Comparison of ENCODE assay signal across 22 cellular contexts in genomic region chr22:21991774-21992173, GRCh38. TPM values are rescaled to one million over a fixed set of nuclear protein-coding genes. Genes with fewer than 3 reads are reported as not detected.
DNase-seq lines count a peak whose midpoint lies in the region; ATAC-seq, FAIRE-seq and TF ChIP-seq lines count a peak whose summit lies in the region.
"Had no signal": no experiment of that assay in that cellular context is flagged by ENCODE, and none has a peak within 500 bp of the region (broad histone marks: within the 10 kb centered on the region; RNA-seq: fewer than 3 reads in every experiment).

No MANE protein-coding gene starts in this region.

- DNase-seq in HepG2 (ENCODE audit: low spot score) (no peak), K562 (ENCODE audit: extremely low read depth in 1 of 4, low spot score in 3 of 4) (peak in 3 of 4 experiments; percentile 54 to 65 (median 56)), posterior vena cava (ENCODE audit: low spot score) (peak; percentile 11), foreskin keratinocyte (no peak), left colon (no peak)
- DNase-seq: AML-193; BE2C; Calu3; CD4-positive, alpha-beta memory T cell; COR-L47; DMS53; DMS79 treated with DMSO at 0.1 percent for 48 hours; GF-D8; HFFc6 had no signal

- H3K4me3 ChIP-seq in liver (ENCODE audit: low read depth in 1 of 3, low read length in 3 of 3) = no peak overlapping the region
- no peak overlapping the region for H3K4me3 ChIP-seq in HepG2 (replicated peaks in 1 of 3; ENCODE audit: insufficient read depth in 1 of 3, low read depth in 2 of 3, low read length in 3 of 3)
- H3K4me3 ChIP-seq in K562 = no peak overlapping the region
- H3K4me3 ChIP-seq: BLaER1 treated with 17β-estradiol and CSF1 and Interleukin-3, amounts not matched to agents 10 nM and 100 nM; GM23338; HAP-1 had no signal

- H2AFZ ChIP-seq in HepG2 (ENCODE audit: low read length) (no peak overlapping the region), K562 (ENCODE audit: low read depth, low read length) (peak overlapping the region; percentile 49)
- H2AFZ ChIP-seq: GM23338 had no signal

- no peaks in the 10 kb centered on the region for H3K36me3 ChIP-seq in liver (ENCODE audit: control insufficient read depth in 4 of 4, insufficient read depth in 3 of 4, low read depth in 1 of 4, low read length in 3 of 4)
- no peaks in the 10 kb centered on the region for H3K36me3 ChIP-seq in HepG2 (replicated peaks in 1 of 2; ENCODE audit: control insufficient read depth in 1 of 2, insufficient read depth in 2 of 2, low read length in 2 of 2)
- H3K36me3 ChIP-seq in K562 (ENCODE audit: control insufficient read depth, insufficient read depth, low read length) = no peaks in the 10 kb centered on the region
- H3K36me3 ChIP-seq: BE2C; BLaER1 treated with 17β-estradiol and CSF1 and Interleukin-3, amounts not matched to agents 10 nM and 100 nM; HAP-1 had no signal

- BruUV-seq in HepG2 (replicated peaks; lab: Mats Ljungman, UMichigan) (no TSS peak), K562 (replicated peaks; lab: Mats Ljungman, UMichigan) (no TSS peak)

- WGBS in liver = 93% methylated on average over 5 of the region's 5 CpGs
- 60% methylated on average over 4 of the region's 5 CpGs for WGBS in HepG2 (ENCODE audit: low lambda C conversion rate)
- WGBS in K562 (ENCODE audit: insufficient coverage, low coverage, missing lambda C conversion rate) = 36% methylated on average over 5 of the region's 5 CpGs

- ATAC-seq in HepG2 (no peak), K562 (peak; percentile 2; the same call in 2 of the 3 replicates), foreskin keratinocyte (no peak), left colon (no peak)

- TF ChIP-seq RAD21 in liver (IDR thresholded peaks at IDR 0.05) = no peak
- no peak for TF ChIP-seq RAD21 in HepG2 (CRISPR knock-in tag; IDR thresholded peaks at IDR 0.05)
- TF ChIP-seq RAD21 in K562 (CRISPR knock-in tag; conservative IDR thresholded peaks at IDR 0.05 in 1 of 2, IDR thresholded peaks at IDR 0.05 in 1 of 2) = no peak

- POLR2A ChIA-PET in HepG2 (lab: Yijun Ruan, JAX) = no interaction called here
- POLR2A ChIA-PET in K562 (lab: Yijun Ruan, JAX) = interaction anchor here (0.6 to 22.7 kb wide), 14 partner anchors 8 to 1028 kb away, joined by 3 to 382 read pairs (median 4); partner anchors contain the start of gene TOP3B

- TF ChIP-seq POLR2A in HepG2 (IDR thresholded peaks at IDR 0.05; ENCODE audit: insufficient read depth in 1 of 2, low read depth in 2 of 2, low read length in 2 of 2) (no peak), K562 (conservative IDR thresholded peaks at IDR 0.05) (no peak)

- intact Hi-C loops in HepG2 (cut with micrococcal nuclease; ENCODE audit: unreplicated experiment) = no loop called here
- intact Hi-C loops in K562 (cut with micrococcal nuclease) = no loop called here
- intact Hi-C loops in posterior vena cava (cut with DNase I) = no loop called here
- intact Hi-C loops in left colon (cut with DNase I, micrococcal nuclease) = no loop called here

- in situ Hi-C loops in HepG2 (cut with HindIII; ENCODE audit: extremely low pct_ligation_motif_present, low pct_unique_long_range_greater_than_20kb) = no loop called here
- in situ Hi-C loops in K562 (cut with MboI) = no loop called here

- H3K27me3 ChIP-seq in liver (ENCODE audit: control insufficient read depth in 4 of 4, insufficient read depth in 4 of 4, low read length in 3 of 4) = no peaks in the 10 kb centered on the region
- H3K27me3 ChIP-seq in HepG2 (ENCODE audit: control insufficient read depth in 1 of 2, insufficient read depth in 2 of 2, low read length in 2 of 2) = peaks cover 0 to 33% of the 10 kb centered on the region in 2 experiments; a peak in 3 of 5 replicates
- peaks cover 0 to 16% of the 10 kb centered on the region in 2 experiments; a peak in 3 of 5 replicates for H3K27me3 ChIP-seq in K562 (ENCODE audit: control insufficient read depth in 2 of 2, insufficient read depth in 2 of 2, low read length in 2 of 2)
- peaks cover 14% of the 10 kb centered on the region for H3K27me3 ChIP-seq in foreskin keratinocyte
- H3K27me3 ChIP-seq: BE2C; BLaER1 treated with 17β-estradiol and CSF1 and Interleukin-3, amounts not matched to agents 10 nM and 100 nM had no signal

- H3K9ac ChIP-seq in liver (ENCODE audit: low read depth in 1 of 2, low read length in 2 of 2) (no peak overlapping the region), HepG2 (ENCODE audit: insufficient read depth, low read depth, low read length) (no peak overlapping the region), K562 (ENCODE audit: insufficient read depth in 1 of 2, low read depth in 2 of 2, low read length in 2 of 2) (no peak overlapping the region)
- H3K9ac ChIP-seq: BLaER1 treated with 17β-estradiol and CSF1 and Interleukin-3, amounts not matched to agents 10 nM and 100 nM had no signal

- H3K4me1 ChIP-seq in liver (ENCODE audit: control insufficient read depth in 4 of 4, insufficient read depth in 4 of 4, low read length in 3 of 4) (peaks cover 11 to 36% (median 30%) of the 10 kb centered on the region in 4 donors), HepG2 (ENCODE audit: insufficient read depth, low read length) (peaks cover 15% of the 10 kb centered on the region), K562 (replicated peaks in 1 of 2; ENCODE audit: control insufficient read depth in 2 of 2, insufficient read depth in 2 of 2, low read length in 2 of 2) (peaks cover 23 to 31% of the 10 kb centered on the region in 2 experiments; a peak in 4 of 5 replicates), foreskin keratinocyte (no peaks in the 10 kb centered on the region)
- H3K4me1 ChIP-seq: BE2C; BLaER1 treated with 17β-estradiol and CSF1 and Interleukin-3, amounts not matched to agents 10 nM and 100 nM; HAP-1 had no signal

- no peak overlapping the region for H3K4me2 ChIP-seq in HepG2 (ENCODE audit: low read depth, low read length)
- H3K4me2 ChIP-seq in K562 (ENCODE audit: insufficient read depth, low read length) = no peak overlapping the region
- H3K4me2 ChIP-seq: BLaER1 treated with 17β-estradiol and CSF1 and Interleukin-3, amounts not matched to agents 10 nM and 100 nM; GM23338 had no signal

- CTCF ChIA-PET in HepG2 (lab: Yijun Ruan, JAX; ENCODE audit: low intra/inter-chr PET ratio, low total read pairs) = no interaction called here
- CTCF ChIA-PET in K562 (lab: Yijun Ruan, JAX; ENCODE audit: low intra/inter-chr PET ratio) = no interaction called here

- FAIRE-seq in HepG2 (lab: Jason Lieb, UNC) (no peak), K562 (lab: Jason Lieb, UNC) (no peak)
- FAIRE-seq: A204.1, GM12892, GM19239 had no signal

- TF ChIP-seq EP300 in HepG2 (IDR thresholded peaks at IDR 0.05; ENCODE audit: low read depth in 2 of 2, low read length in 2 of 2) (no peak), HepG2 (CRISPR knock-in tag; IDR thresholded peaks at IDR 0.05; ENCODE audit: borderline replicate concordance) (no peak), K562 (IDR thresholded peaks at IDR 0.05; ENCODE audit: low read length) (no peak)

- no peaks in the 10 kb centered on the region for H3K9me1 ChIP-seq in K562 (ENCODE audit: control insufficient read depth, insufficient read depth, low read length)

- H4K20me1 ChIP-seq in HepG2 (ENCODE audit: insufficient read depth, low read length) (no peaks in the 10 kb centered on the region), K562 (replicated peaks; ENCODE audit: control insufficient read depth, insufficient read depth, low read length) (no peaks in the 10 kb centered on the region)
- H4K20me1 ChIP-seq: BLaER1 treated with 17β-estradiol and CSF1 and Interleukin-3, amounts not matched to agents 10 nM and 100 nM had no signal

- H3K9me3 ChIP-seq in liver (ENCODE audit: control insufficient read depth in 4 of 4, low read length in 3 of 4) = no peaks in the 10 kb centered on the region
- no peaks in the 10 kb centered on the region for H3K9me3 ChIP-seq in HepG2 (ENCODE audit: low read length)
- H3K9me3 ChIP-seq in K562 (replicated peaks; ENCODE audit: control insufficient read depth, insufficient read depth, low read depth, low read length) = no peaks in the 10 kb centered on the region
- H3K9me3 ChIP-seq: BE2C; BLaER1 treated with 17β-estradiol and CSF1 and Interleukin-3, amounts not matched to agents 10 nM and 100 nM; HAP-1 had no signal

- TF ChIP-seq CTCF in liver (IDR thresholded peaks at IDR 0.05; ENCODE audit: low read depth, low read length, missing input control) (no peak), HepG2 (CRISPR knock-in tag; IDR thresholded peaks at IDR 0.05) (no peak), K562 (IDR thresholded peaks at IDR 0.05 in 2 of 3, conservative IDR thresholded peaks at IDR 0.05 in 1 of 3; ENCODE audit: insufficient read depth in 2 of 3, low read depth in 1 of 3, low read length in 3 of 3) (no peak), foreskin keratinocyte (conservative IDR thresholded peaks at IDR 0.05) (no peak)

- H3K79me2 ChIP-seq in HepG2 (ENCODE audit: insufficient read depth, low read length) (no peaks in the 10 kb centered on the region), K562 (ENCODE audit: control insufficient read depth, insufficient read depth, low read length) (no peaks in the 10 kb centered on the region)

- peak overlapping the region; percentile 70 to 79 for H3K27ac ChIP-seq in liver (ENCODE audit: low read depth in 1 of 2, low read length in 2 of 2)
- no peak overlapping the region for H3K27ac ChIP-seq in HepG2 (ENCODE audit: extremely low read length, insufficient read depth, low read length)
- H3K27ac ChIP-seq in K562 (ENCODE audit: extremely low read depth, low read depth, low read length) = no peak overlapping the region
- no peak overlapping the region for H3K27ac ChIP-seq in foreskin keratinocyte
- H3K27ac ChIP-seq: 22Rv1; BLaER1 treated with 17β-estradiol and CSF1 and Interleukin-3, amounts not matched to agents 10 nM and 100 nM had no signal

RNA-seq across cellular contexts. Expression of gene TOP3B, which starts 9.2 kb away (rescaled TPM):
- total RNA-seq in liver (10 to 100 TPM in 1 of 2 donors, 1 to 10 TPM in 1; 9.7 to 26.9 TPM), HepG2 (2016; rRNA removed; fragmentation: Illumina TruSeq; extraction: Trizol) (18.2 and 28.5 TPM in 2 replicates), K562 (2014; rRNA removed) (168 and 209 TPM in 2 replicates), K562 (2014; rRNA removed; fragmentation: Illumina TruSeq; extraction: Trizol) (70.7 and 93.0 TPM in 2 replicates), K562 (2015; rRNA removed; fragmentation: Illumina TruSeq; extraction: Trizol) (132 and 135 TPM in 2 replicates), K562 (2021) (182 and 188 TPM in 2 replicates), posterior vena cava (10 to 100 TPM; 15.2 to 19.3 TPM), foreskin keratinocyte (25.3 and 25.9 TPM in 2 replicates), left colon (10 to 100 TPM; 25.3 to 33.2 TPM)
- polyA plus RNA-seq in liver (1 to 10 TPM; 6.0 to 7.9 TPM), HepG2 (2011; rRNA removed) (29.7 and 36.2 TPM in 2 replicates), K562 (2011; rRNA removed) (77.5 and 115 TPM in 2 replicates), K562 (2014; fragmentation: Illumina TruSeq; extraction: Trizol) (112 and 123 TPM in 2 replicates), K562 (2014; fragmentation: Nextera tagmentation; extraction: Ambion mirVana) (10 to 100 TPM in 1 of 2 experiments, 1 to 10 TPM in 1; 3.0 to 11.5 TPM), K562 (2014; rRNA removed) (153 and 161 TPM in 2 replicates), foreskin keratinocyte (13.9 and 14.6 TPM in 2 replicates)
- total RNA-seq in HepG2 (2016; cell fraction: cytosol; rRNA removed; fragmentation: Illumina TruSeq; extraction: Trizol; ENCODE audit: low read depth) = 15.2 and 19.6 TPM in 2 replicates
- 16.3 and 26.7 TPM in 2 replicates for total RNA-seq in HepG2 (2016; cell fraction: insoluble cytoplasmic fraction; rRNA removed; fragmentation: Illumina TruSeq; extraction: Trizol)
- 11.0 and 11.7 TPM in 2 replicates for total RNA-seq in HepG2 (2016; cell fraction: membrane; rRNA removed; fragmentation: Illumina TruSeq; extraction: Trizol)
- 44.1 and 55.2 TPM in 2 replicates for total RNA-seq in HepG2 (2016; cell fraction: nucleus; rRNA removed; fragmentation: Illumina TruSeq; extraction: Trizol)
- 8.8 and 12.0 TPM in 2 replicates for polyA plus RNA-seq in HepG2 (2011; cell fraction: cytosol; rRNA removed)
- 321 and 373 TPM in 2 replicates for polyA plus RNA-seq in HepG2 (2011; cell fraction: nucleus; rRNA removed)
- 22.3 and 45.3 TPM in 2 replicates for polyA plus RNA-seq in HepG2 (2012)
- 1.6 and 1.8 TPM in 2 replicates for polyA plus RNA-seq in HepG2 (2016; cell fraction: cytosol; fragmentation: Illumina TruSeq; extraction: Trizol; ENCODE audit: low read depth)
- 13.9 and 14.0 TPM in 2 replicates for polyA plus RNA-seq in HepG2 (2016; cell fraction: insoluble cytoplasmic fraction; fragmentation: Illumina TruSeq; extraction: Trizol; ENCODE audit: low read depth)
- polyA plus RNA-seq in HepG2 (2016; cell fraction: membrane; fragmentation: Illumina TruSeq; extraction: Trizol; ENCODE audit: low read depth) = 2.7 and 2.9 TPM in 2 replicates
- polyA plus RNA-seq in HepG2 (2016; cell fraction: nucleus; fragmentation: Illumina TruSeq; extraction: Trizol; ENCODE audit: insufficient read depth, low read depth) = 115 and 122 TPM in 2 replicates
- 29.4 and 31.9 TPM in 2 replicates for polyA minus RNA-seq in HepG2 (2011; rRNA and poly(A)+ RNA removed; ENCODE audit: low replicate concordance)
- 3.7 and 5.9 TPM in 2 replicates for polyA minus RNA-seq in HepG2 (2011; cell fraction: cytosol; rRNA and poly(A)+ RNA removed)
- 49.7 and 52.4 TPM in 2 replicates for polyA minus RNA-seq in HepG2 (2011; cell fraction: nucleus; rRNA and poly(A)+ RNA removed)
- total RNA-seq in K562 (2011; cell fraction: chromatin; rRNA removed; ENCODE audit: low replicate concordance) = 654 and 1,271 TPM in 2 replicates
- 667 and 676 TPM in 2 replicates for total RNA-seq in K562 (2011; cell fraction: nucleolus; rRNA removed)
- total RNA-seq in K562 (2011; cell fraction: nucleoplasm; rRNA removed) = 562 and 595 TPM in 2 replicates
- polyA plus RNA-seq in K562 (2011; cell fraction: cytosol; rRNA removed) = 70.1 and 77.8 TPM in 2 replicates
- polyA plus RNA-seq in K562 (2011; cell fraction: nucleus; rRNA removed) = 984 and 1,286 TPM in 2 replicates
- polyA plus RNA-seq in K562 (2012) = 96.9 and 122 TPM in 2 replicates
- polyA minus RNA-seq in K562 (2011; rRNA and poly(A)+ RNA removed) = 98.9 and 108 TPM in 2 replicates
- polyA minus RNA-seq in K562 (2011; cell fraction: cytosol; rRNA and poly(A)+ RNA removed) = 76.3 and 79.3 TPM in 2 replicates
- 248 and 295 TPM in 2 replicates for polyA minus RNA-seq in K562 (2011; cell fraction: nucleus; rRNA and poly(A)+ RNA removed)

RNA-seq across cellular contexts. Expression of gene PPM1F, which starts 39.1 kb away (rescaled TPM):
- 10 to 100 TPM; 11.4 to 15.5 TPM for total RNA-seq in liver
- polyA plus RNA-seq in liver = 1 to 10 TPM; 1.8 to 6.4 TPM
- total RNA-seq in HepG2 (2016; rRNA removed; fragmentation: Illumina TruSeq; extraction: Trizol) = 19.6 and 20.4 TPM in 2 replicates
- 1.8 TPM in 2 replicates for total RNA-seq in HepG2 (2016; cell fraction: cytosol; rRNA removed; fragmentation: Illumina TruSeq; extraction: Trizol; ENCODE audit: low read depth)
- total RNA-seq in HepG2 (2016; cell fraction: insoluble cytoplasmic fraction; rRNA removed; fragmentation: Illumina TruSeq; extraction: Trizol) = 19.5 and 19.8 TPM in 2 replicates
- total RNA-seq in HepG2 (2016; cell fraction: membrane; rRNA removed; fragmentation: Illumina TruSeq; extraction: Trizol) = 5.8 and 7.5 TPM in 2 replicates
- 13.2 and 13.5 TPM in 2 replicates for total RNA-seq in HepG2 (2016; cell fraction: nucleus; rRNA removed; fragmentation: Illumina TruSeq; extraction: Trizol)
- polyA plus RNA-seq in HepG2 (2011; rRNA removed) = 11.0 and 14.4 TPM in 2 replicates
- polyA plus RNA-seq in HepG2 (2011; cell fraction: cytosol; rRNA removed) = 8.9 and 10.5 TPM in 2 replicates
- 51.0 and 62.2 TPM in 2 replicates for polyA plus RNA-seq in HepG2 (2011; cell fraction: nucleus; rRNA removed)
- polyA plus RNA-seq in HepG2 (2012) = 7.7 and 10.0 TPM in 2 replicates
- 1.2 and 1.9 TPM in 2 replicates for polyA plus RNA-seq in HepG2 (2016; cell fraction: cytosol; fragmentation: Illumina TruSeq; extraction: Trizol; ENCODE audit: low read depth)
- polyA plus RNA-seq in HepG2 (2016; cell fraction: insoluble cytoplasmic fraction; fragmentation: Illumina TruSeq; extraction: Trizol; ENCODE audit: low read depth) = 11.3 and 12.7 TPM in 2 replicates
- 3.0 and 4.1 TPM in 2 replicates for polyA plus RNA-seq in HepG2 (2016; cell fraction: membrane; fragmentation: Illumina TruSeq; extraction: Trizol; ENCODE audit: low read depth)
- 19.5 and 30.2 TPM in 2 replicates for polyA plus RNA-seq in HepG2 (2016; cell fraction: nucleus; fragmentation: Illumina TruSeq; extraction: Trizol; ENCODE audit: insufficient read depth, low read depth)
- polyA minus RNA-seq in HepG2 (2011; rRNA and poly(A)+ RNA removed; ENCODE audit: low replicate concordance) = 9.9 and 30.7 TPM in 2 replicates
- 9.1 and 9.8 TPM in 2 replicates for polyA minus RNA-seq in HepG2 (2011; cell fraction: cytosol; rRNA and poly(A)+ RNA removed)
- polyA minus RNA-seq in HepG2 (2011; cell fraction: nucleus; rRNA and poly(A)+ RNA removed) = 7.8 and 8.6 TPM in 2 replicates
- total RNA-seq in K562 (2011; cell fraction: chromatin; rRNA removed; ENCODE audit: low replicate concordance) = 103 and 226 TPM in 2 replicates
- total RNA-seq in K562 (2011; cell fraction: nucleolus; rRNA removed) = 122 and 135 TPM in 2 replicates
- total RNA-seq in K562 (2011; cell fraction: nucleoplasm; rRNA removed) = 120 and 153 TPM in 2 replicates
- 132 and 153 TPM in 2 replicates for total RNA-seq in K562 (2014; rRNA removed)
- 33.1 and 36.9 TPM in 2 replicates for total RNA-seq in K562 (2014; rRNA removed; fragmentation: Illumina TruSeq; extraction: Trizol)
- 74.6 and 75.0 TPM in 2 replicates for total RNA-seq in K562 (2015; rRNA removed; fragmentation: Illumina TruSeq; extraction: Trizol)
- 157 and 159 TPM in 2 replicates for total RNA-seq in K562 (2021)
- polyA plus RNA-seq in K562 (2011; rRNA removed) = 64.0 and 73.1 TPM in 2 replicates
- 74.8 and 124 TPM in 2 replicates for polyA plus RNA-seq in K562 (2011; cell fraction: cytosol; rRNA removed)
- 187 and 284 TPM in 2 replicates for polyA plus RNA-seq in K562 (2011; cell fraction: nucleus; rRNA removed)
- polyA plus RNA-seq in K562 (2012) = 81.6 and 118 TPM in 2 replicates
- polyA plus RNA-seq in K562 (2014; fragmentation: Illumina TruSeq; extraction: Trizol) = 53.8 and 92.1 TPM in 2 replicates
- 1 to 10 TPM; 2.1 to 4.5 TPM for polyA plus RNA-seq in K562 (2014; fragmentation: Nextera tagmentation; extraction: Ambion mirVana)
- 110 and 121 TPM in 2 replicates for polyA plus RNA-seq in K562 (2014; rRNA removed)
- 29.5 and 43.3 TPM in 2 replicates for polyA minus RNA-seq in K562 (2011; rRNA and poly(A)+ RNA removed)
- 53.3 and 68.1 TPM in 2 replicates for polyA minus RNA-seq in K562 (2011; cell fraction: cytosol; rRNA and poly(A)+ RNA removed)
- polyA minus RNA-seq in K562 (2011; cell fraction: nucleus; rRNA and poly(A)+ RNA removed) = 34.9 and 45.5 TPM in 2 replicates
- total RNA-seq in posterior vena cava = 10 to 100 TPM; 39.4 to 55.8 TPM
- total RNA-seq in foreskin keratinocyte = 33.0 and 33.9 TPM in 2 replicates
- 20.7 and 21.8 TPM in 2 replicates for polyA plus RNA-seq in foreskin keratinocyte
- total RNA-seq in left colon = 10 to 100 TPM; 12.1 to 13.0 TPM

Comparison
In these comparisons a context has a peak if more than half of its experiments do, and no peak if none do; other contexts are left out.
1. H3K27ac ChIP-seq: peak in liver (2 of 2); none in HepG2 (single experiment), K562 (single experiment) and foreskin keratinocyte (single experiment).
2. DNase-seq: peak in K562 (3 of 4) and posterior vena cava (single experiment); none in HepG2 (single experiment), foreskin keratinocyte (0 of 2) and left colon (0 of 2).